Comparison of ENCODE assay signal across 7 cellular contexts in genomic region chr22:23543506-23544000, GRCh38. TPM values are rescaled to one million over a fixed set of nuclear protein-coding genes. Genes with fewer than 3 reads are reported as not detected.
"Had no signal": no experiment of that assay in that cellular context is flagged by ENCODE, and none has a peak within 500 bp of the region (broad histone marks: within the 10 kb centered on the region; RNA-seq: fewer than 3 reads in every experiment).

No MANE protein-coding gene starts in this region.

RNA-seq across cellular contexts. Expression of gene IGLL1, which starts 36.5 kb away (rescaled TPM):
- total RNA-seq: M059J, NCI-H460, OCI-LY7, PC-3, SK-MEL-5 had no signal
- polyA plus RNA-seq: IgD-negative memory B cell, SK-N-SH had no signal
